ENCODE assay signal across 1 cellular context in the genomic region with DNA sequence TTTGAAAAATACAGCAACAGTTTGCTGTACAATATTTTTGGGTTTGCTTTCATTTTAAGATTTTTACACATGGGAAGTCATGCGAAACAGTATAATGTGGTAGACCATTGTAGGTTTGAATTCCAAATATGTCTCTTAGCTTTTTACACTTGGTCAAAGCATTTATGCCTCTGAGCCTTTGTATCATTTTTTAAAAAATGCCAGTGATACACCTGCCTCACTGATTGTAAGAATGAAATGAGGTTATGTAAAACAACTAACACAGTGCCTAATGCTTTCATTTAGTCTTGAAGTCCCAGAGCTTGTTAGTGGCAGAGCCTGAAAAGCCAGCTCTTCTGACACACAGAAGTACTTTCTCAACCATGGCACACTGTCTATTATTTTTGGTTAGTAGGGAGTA.
TF ChIP-seq lines count a peak whose summit lies in the region.

No MANE protein-coding gene starts in this region.

TF ChIP-seq in Ishikawa, 13 proteins besides CTCF, POLR2A, EP300 and RAD21 (continued from another document):
- 0 out of 2 replicates have a peak, but pooled peaks have one; percentile 11 for TF ChIP-seq CEBPB (IDR thresholded peaks at IDR 0.05)
TF ChIP-seq in Ishikawa: peak in this region for 2.
